8 cellular contexts compared by ENCODE assay signal in genomic region chr1:54800899-54801759, GRCh38. TPM values are rescaled to one million over a fixed set of nuclear protein-coding genes. Genes with fewer than 3 reads are reported as not detected.
DNase-seq lines count a peak whose midpoint lies in the region; ATAC-seq and TF ChIP-seq lines count a peak whose summit lies in the region.

TSS of gene TTC22 (minus strand) at chr1:54801323. CDS start at chr1:54801163, 160 bp downstream.

- H3K9ac ChIP-seq in colonic mucosa (ENCODE audit: low read depth in 2 of 2, low read length in 2 of 2) = peak within 1 kb of the TSS; percentile 60 to 65

- peaks cover 46% of the 10 kb centered on the region for H3K4me1 ChIP-seq in CD4-positive, alpha-beta memory T cell (ENCODE audit: insufficient read depth, low read length)
- H3K4me1 ChIP-seq in colonic mucosa = peaks cover 28% of the 10 kb centered on the region

- POLR2A ChIA-PET in CD4-positive, alpha-beta memory T cell (lab: Charles Lee; ENCODE audit: partially characterized antibody) = interaction anchor here (0.6 to 3.7 kb wide), 14 partner anchors 9 to 855 kb away, joined by 3 to 24 read pairs (median 4); partner anchors contain the start of genes IFT25, LRRC42, PARS2 and SSBP3

- DNase-seq in CD4-positive, alpha-beta memory T cell = peak; percentile 65 to 77 (median 70)
- peak; percentile 89 for DNase-seq in GM20000 (ENCODE audit: low spot score)
- peak; percentile 81 for DNase-seq in HPDE6-E6E7 (ENCODE audit: extremely low spot score)
- DNase-seq in colonic mucosa = peak; percentile 89
- no peak for DNase-seq in mesothelial cell of epicardium (ENCODE audit: low spot score in 2 of 2, unreplicated experiment in 2 of 2)
- DNase-seq in stimulated activated CD8-positive, alpha-beta memory T cell treated with anti-CD3 and anti-CD28 coated beads, Interleukin-7, amount 100 ng/mL, for 1 hour (ENCODE audit: low read depth in 2 of 2) = peak; percentile 33 to 51
- no peak for DNase-seq in NCI-H2196 (lab: John Stamatoyannopoulos, UW; ENCODE audit: unreplicated experiment)

- CTCF ChIA-PET in CD4-positive, alpha-beta memory T cell (lab: Charles Lee; ENCODE audit: partially characterized antibody) = interaction anchor here (0.6 to 3.5 kb wide), 38 partner anchors 9 to 940 kb away, joined by 3 to 29 read pairs (median 4); partner anchors contain the start of genes CYB5RL, MRPL37, PARS2 and TCEANC2

- H3K4me1 Mint-ChIP-seq in CD4-positive, alpha-beta memory T cell = peaks cover 40 to 73% (median 57%) of the 10 kb centered on the region in 4 donors
- peaks cover 6% of the 10 kb centered on the region for H3K4me1 Mint-ChIP-seq in mesothelial cell of epicardium

- H3K27ac ChIP-seq in CD4-positive, alpha-beta memory T cell (ENCODE audit: low read depth, low read length) = peak within 1 kb of the TSS; percentile 68
- H3K27ac ChIP-seq in colonic mucosa = peak within 1 kb of the TSS; percentile 87

- no peaks in the 10 kb centered on the region for H3K9me3 Mint-ChIP-seq in CD4-positive, alpha-beta memory T cell
- H3K9me3 Mint-ChIP-seq in mesothelial cell of epicardium = no peaks in the 10 kb centered on the region

- TF ChIP-seq CTCF in GM20000 (IDR thresholded peaks at IDR 0.05; ENCODE audit: extremely low read depth, missing control alignments) (peak; percentile 58), colonic mucosa (IDR thresholded peaks at IDR 0.05) (peak; percentile 57), mesothelial cell of epicardium (IDR thresholded peaks at IDR 0.05; ENCODE audit: unreplicated experiment) (no peak)

- peak within 1 kb of the TSS; percentile 90 to 99 (median 96) for H3K4me3 Mint-ChIP-seq in CD4-positive, alpha-beta memory T cell
- H3K4me3 Mint-ChIP-seq in mesothelial cell of epicardium = peak within 1 kb of the TSS; percentile 53

- H3K9me3 ChIP-seq in CD4-positive, alpha-beta memory T cell (ENCODE audit: control insufficient read depth in 1 of 2, low read length in 2 of 2) = no peaks in the 10 kb centered on the region
- no peaks in the 10 kb centered on the region for H3K9me3 ChIP-seq in colonic mucosa

- intact Hi-C loops in CD4-positive, alpha-beta memory T cell (cut with micrococcal nuclease) = loop anchor here (2.0 to 5.0 kb wide), 5 partner anchors 36 to 749 kb away; partner anchors contain the start of genes PARS2, SSBP3, TCEANC2 and TMEM59
- intact Hi-C loops in colonic mucosa (cut with DNase I) = loop anchor here (10.0 kb wide), 1 partner anchor 736 kb away; no protein-coding TSS in a partner anchor

- peak within 1 kb of the TSS; percentile 89 to 90 for H3K4me3 ChIP-seq in CD4-positive, alpha-beta memory T cell (ENCODE audit: low read length in 2 of 2)
- peak within 1 kb of the TSS; percentile 67 for H3K4me3 ChIP-seq in colonic mucosa

- no peaks in the 10 kb centered on the region for H3K27me3 Mint-ChIP-seq in CD4-positive, alpha-beta memory T cell
- peaks cover 23% of the 10 kb centered on the region for H3K27me3 Mint-ChIP-seq in mesothelial cell of epicardium (ENCODE audit: low read depth)

- no peaks in the 10 kb centered on the region for H3K27me3 ChIP-seq in CD4-positive, alpha-beta memory T cell (ENCODE audit: insufficient read depth, low read length)
- H3K27me3 ChIP-seq in colonic mucosa = no peaks in the 10 kb centered on the region

- H3K36me3 Mint-ChIP-seq in CD4-positive, alpha-beta memory T cell = peaks cover 7 to 18% of the 10 kb centered on the region in 2 donors
- no peaks in the 10 kb centered on the region for H3K36me3 Mint-ChIP-seq in mesothelial cell of epicardium

- no peaks in the 10 kb centered on the region for H3K36me3 ChIP-seq in CD4-positive, alpha-beta memory T cell (ENCODE audit: insufficient read depth, low read length)
- H3K36me3 ChIP-seq in colonic mucosa = no peaks in the 10 kb centered on the region

- peak within 1 kb of the TSS; percentile 89 to 98 (median 96) for H3K27ac Mint-ChIP-seq in CD4-positive, alpha-beta memory T cell
- no peak within 1 kb of the TSS for H3K27ac Mint-ChIP-seq in mesothelial cell of epicardium

- peak; percentile 64 to 74 for ATAC-seq in activated CD4-positive, CD25-positive, alpha-beta regulatory T cell treated with anti-CD3 and anti-CD28 coated beads, Interleukin-2, amount 50 U/mL, for 24 hours

RNA-seq across cellular contexts. Expression of gene TTC22, which starts in this region (rescaled TPM):
- total RNA-seq in CD4-positive, alpha-beta memory T cell = 10 to 100 TPM; 18.6 to 19.0 TPM
- 1 to 10 TPM; 1.4 to 5.5 TPM for polyA plus RNA-seq in CD4-positive, alpha-beta memory T cell
- 10 to 100 TPM; 52.4 to 80.6 TPM for total RNA-seq in colonic mucosa
- total RNA-seq in mesothelial cell of epicardium = 1.2 to 1.6 TPM (median 1.3 TPM) in 3 replicates

Comparison
In these comparisons a context has a peak if more than half of its experiments do, and no peak if none do; other contexts are left out.
1. DNase-seq: peak in CD4-positive, alpha-beta memory T cell (5 of 5), GM20000 (single experiment), HPDE6-E6E7 (single experiment), colonic mucosa (single experiment) and stimulated activated CD8-positive, alpha-beta memory T cell treated with anti-CD3 and anti-CD28 coated beads, Interleukin-7, amount 100 ng/mL, for 1 hour (2 of 2); none in mesothelial cell of epicardium (0 of 2) and NCI-H2196 (single experiment).